ENCODE assay signal across 22 cellular contexts in the genomic region with DNA sequence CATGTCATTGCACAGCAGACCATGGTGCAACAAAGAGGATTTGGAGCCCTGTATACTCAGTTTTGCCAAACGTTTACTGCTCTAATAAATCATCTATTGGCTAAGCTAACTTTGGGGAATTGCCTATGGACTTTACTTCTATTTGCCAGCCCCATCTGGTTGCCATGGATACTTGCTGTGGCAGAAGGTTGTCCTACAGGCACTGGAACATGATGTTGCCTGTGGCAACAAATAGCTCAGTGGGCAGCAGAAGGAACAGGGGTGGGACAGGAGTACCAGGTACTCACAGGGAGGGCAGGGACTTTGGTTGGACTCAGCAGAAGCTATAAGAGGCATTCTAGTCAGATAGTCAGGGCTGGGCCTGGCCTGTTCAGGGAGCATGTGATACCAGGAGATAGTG.
DNase-seq lines count a peak whose midpoint lies in the region; ATAC-seq, FAIRE-seq and TF ChIP-seq lines count a peak whose summit lies in the region.
"Had no signal": no experiment of that assay in that cellular context is flagged by ENCODE, and none has a peak within 500 bp of the region (broad histone marks: within the 10 kb centered on the region; RNA-seq: fewer than 3 reads in every experiment).

No MANE protein-coding gene starts in this region.

- H3K4me1 ChIP-seq in osteoblast (ENCODE audit: insufficient read depth, low read length), result no peaks in the 10 kb centered on the region
- H3K4me1 ChIP-seq: A549, left lung had no signal

- no peaks in the 10 kb centered on the region for H3K27me3 ChIP-seq in osteoblast (ENCODE audit: insufficient read depth, low read length)
- H3K27me3 ChIP-seq: left lung had no signal

- H3K27ac Mint-ChIP-seq in endothelial cell (ENCODE audit: unreplicated experiment), result peak overlapping the region; percentile 64
- H3K27ac Mint-ChIP-seq: activated CD4-positive, alpha-beta T cell treated with anti-CD3 and anti-CD28 coated beads, Interleukin-2, amount 10 ng/mL, durations not matched to agents 24 days and 14 days; activated naive CD8-positive, alpha-beta T cell treated with anti-CD3 and anti-CD28 coated beads for 36 hours; activated T-helper 2 cell treated with anti-CD3 and anti-CD28 coated beads, Interferon-gamma antibody, Interleukin-2, Interleukin-4, amounts not matched to agents 10 μg/mL and 5 μg/mL and 100 μg/mL, durations not matched to agents 14 hours and 24 hours and 36 hours; T-helper 1 cell treated with Interleukin-12 subunit alpha and Interleukin-12 subunit beta and Interleukin-4 antibody, amounts not matched to agents 30 μg/mL and 1 μg/mL, for 36 hours had no signal

- intact Hi-C loops in sciatic nerve (cut with DNase I), result no loop called here

- no peaks in the 10 kb centered on the region for H4K20me1 ChIP-seq in osteoblast (ENCODE audit: insufficient read depth, low read length)

- no peak for TF ChIP-seq CTCF in endothelial cell (IDR thresholded peaks at IDR 0.05; ENCODE audit: unreplicated experiment)
- no peak for TF ChIP-seq CTCF in osteoblast (IDR thresholded peaks at IDR 0.05; ENCODE audit: extremely low read depth, low read depth, low read length)

- H3K27me3 Mint-ChIP-seq in endothelial cell (ENCODE audit: unreplicated experiment), result peaks cover 3% of the 10 kb centered on the region
- H3K27me3 Mint-ChIP-seq: activated CD4-positive, alpha-beta T cell treated with anti-CD3 and anti-CD28 coated beads, Interleukin-2, amount 10 ng/mL, durations not matched to agents 24 days and 14 days; activated naive CD8-positive, alpha-beta T cell treated with anti-CD3 and anti-CD28 coated beads for 36 hours had no signal

- H3K36me3 ChIP-seq in osteoblast (ENCODE audit: insufficient read depth, low read length), result no peaks in the 10 kb centered on the region
- H3K36me3 ChIP-seq: left lung had no signal

- peak; percentile 49 for FAIRE-seq in HTR-8/SVneo (lab: Jason Lieb, UNC)
- FAIRE-seq: A549, GM12878, H54 had no signal

- no peaks in the 10 kb centered on the region for H3K79me2 ChIP-seq in osteoblast (ENCODE audit: insufficient read depth, low read length)

- no peaks in the 10 kb centered on the region for H3K9me3 Mint-ChIP-seq in endothelial cell (ENCODE audit: unreplicated experiment)
- H3K9me3 Mint-ChIP-seq: activated CD4-positive, alpha-beta T cell treated with anti-CD3 and anti-CD28 coated beads, Interleukin-2, amount 10 ng/mL, durations not matched to agents 24 days and 14 days; activated T-helper 2 cell treated with anti-CD3 and anti-CD28 coated beads, Interferon-gamma antibody, Interleukin-2, Interleukin-4, amounts not matched to agents 10 μg/mL and 5 μg/mL and 100 μg/mL, durations not matched to agents 14 hours and 24 hours and 36 hours; T-helper 1 cell treated with Interleukin-12 subunit alpha and Interleukin-12 subunit beta and Interleukin-4 antibody, amounts not matched to agents 30 μg/mL and 1 μg/mL, for 36 hours had no signal

- H3K36me3 Mint-ChIP-seq in endothelial cell (ENCODE audit: low read depth, unreplicated experiment), result no peaks in the 10 kb centered on the region
- H3K36me3 Mint-ChIP-seq: activated naive CD8-positive, alpha-beta T cell treated with anti-CD3 and anti-CD28 coated beads for 36 hours had no signal

- H3K27ac ChIP-seq in osteoblast (ENCODE audit: low read depth, low read length), result no peak overlapping the region
- H3K27ac ChIP-seq: A549, C4-2B, left lung had no signal

- H2AFZ ChIP-seq in osteoblast (ENCODE audit: low read length), result no peak overlapping the region

- H3K4me1 Mint-ChIP-seq in endothelial cell (ENCODE audit: unreplicated experiment), result peaks cover 46% of the 10 kb centered on the region
- H3K4me1 Mint-ChIP-seq: activated CD4-positive, alpha-beta T cell treated with anti-CD3 and anti-CD28 coated beads, Interleukin-2, amount 10 ng/mL, durations not matched to agents 24 days and 14 days; activated naive CD8-positive, alpha-beta T cell treated with anti-CD3 and anti-CD28 coated beads for 36 hours had no signal

- peak; percentile 23 to 31 for DNase-seq in NCI-H2081 (lab: John Stamatoyannopoulos, UW)
- DNase-seq in NCI-H2081 treated with DMSO at 0.1 percent for 48 hours (lab: John Stamatoyannopoulos, UW), result no peak
- DNase-seq in HTR-8/SVneo (ENCODE audit: insufficient read length, low spot score), result no peak
- no peak for DNase-seq in endothelial cell (ENCODE audit: low spot score)
- DNase-seq in sciatic nerve (ENCODE audit: low spot score), result no peak
- no peak for DNase-seq in activated CD4-positive, alpha-beta T cell treated with anti-CD3 and anti-CD28 coated beads, Interleukin-2, amount 50 U/mL, for 4 hours
- DNase-seq in activated CD4-positive, alpha-beta T cell treated with anti-CD3 and anti-CD28 coated beads, Interleukin-2, amount 50 U/mL, for 48 hours, result no peak
- no peak for DNase-seq in osteoblast (ENCODE audit: insufficient read length, low spot score, missing footprints)
- DNase-seq: activated CD4-positive, alpha-beta T cell treated with anti-CD3 and anti-CD28 coated beads, Interleukin-2, amount 10 ng/mL, durations not matched to agents 24 days and 14 days; activated CD8-positive, alpha-beta memory T cell treated with anti-CD3 and anti-CD28 coated beads, Interleukin-2, amount 50 U/mL, for 4 hours; activated naive CD8-positive, alpha-beta T cell treated with anti-CD3 and anti-CD28 coated beads for 36 hours; DMS153; KBM-7; left lung; NCI-H2029 treated with DMSO at 0.1 percent for 48 hours; SHP77 treated with DMSO at 0.1 percent for 48 hours had no signal

- no peak overlapping the region for H3K4me3 Mint-ChIP-seq in endothelial cell (ENCODE audit: unreplicated experiment)
- H3K4me3 Mint-ChIP-seq: activated CD4-positive, alpha-beta T cell treated with anti-CD3 and anti-CD28 coated beads, Interleukin-2, amount 10 ng/mL, durations not matched to agents 24 days and 14 days; activated naive CD8-positive, alpha-beta T cell treated with anti-CD3 and anti-CD28 coated beads for 36 hours; T-helper 1 cell treated with Interleukin-12 subunit alpha and Interleukin-12 subunit beta and Interleukin-4 antibody, amounts not matched to agents 30 μg/mL and 1 μg/mL, for 36 hours had no signal

- no peaks in the 10 kb centered on the region for H3K9me3 ChIP-seq in osteoblast (ENCODE audit: low read depth, low read length)
- H3K9me3 ChIP-seq: A549, left lung had no signal

- no peak overlapping the region for H3K4me2 ChIP-seq in osteoblast (ENCODE audit: insufficient read depth, low read length)
- H3K4me2 ChIP-seq: A549 had no signal

- H3K4me3 ChIP-seq in osteoblast (ENCODE audit: insufficient read depth, low read length), result no peak overlapping the region
- H3K4me3 ChIP-seq: A549, GM12878, left lung had no signal

- peak; percentile 34 for ATAC-seq in sciatic nerve
- ATAC-seq: A549, GM12878, left lung had no signal

Comparison
In these comparisons a context has a peak if more than half of its experiments do, and no peak if none do; other contexts are left out.
1. DNase-seq: peak in NCI-H2081 (2 of 2); none in NCI-H2081 treated with DMSO at 0.1 percent for 48 hours (single experiment), HTR-8/SVneo (single experiment), endothelial cell (single experiment), sciatic nerve (single experiment), activated CD4-positive, alpha-beta T cell treated with anti-CD3 and anti-CD28 coated beads, Interleukin-2, amount 50 U/mL, for 4 hours (0 of 2), activated CD4-positive, alpha-beta T cell treated with anti-CD3 and anti-CD28 coated beads, Interleukin-2, amount 50 U/mL, for 48 hours (0 of 2) and osteoblast (single experiment).